8 cellular contexts compared by ENCODE assay signal in the genomic region with DNA sequence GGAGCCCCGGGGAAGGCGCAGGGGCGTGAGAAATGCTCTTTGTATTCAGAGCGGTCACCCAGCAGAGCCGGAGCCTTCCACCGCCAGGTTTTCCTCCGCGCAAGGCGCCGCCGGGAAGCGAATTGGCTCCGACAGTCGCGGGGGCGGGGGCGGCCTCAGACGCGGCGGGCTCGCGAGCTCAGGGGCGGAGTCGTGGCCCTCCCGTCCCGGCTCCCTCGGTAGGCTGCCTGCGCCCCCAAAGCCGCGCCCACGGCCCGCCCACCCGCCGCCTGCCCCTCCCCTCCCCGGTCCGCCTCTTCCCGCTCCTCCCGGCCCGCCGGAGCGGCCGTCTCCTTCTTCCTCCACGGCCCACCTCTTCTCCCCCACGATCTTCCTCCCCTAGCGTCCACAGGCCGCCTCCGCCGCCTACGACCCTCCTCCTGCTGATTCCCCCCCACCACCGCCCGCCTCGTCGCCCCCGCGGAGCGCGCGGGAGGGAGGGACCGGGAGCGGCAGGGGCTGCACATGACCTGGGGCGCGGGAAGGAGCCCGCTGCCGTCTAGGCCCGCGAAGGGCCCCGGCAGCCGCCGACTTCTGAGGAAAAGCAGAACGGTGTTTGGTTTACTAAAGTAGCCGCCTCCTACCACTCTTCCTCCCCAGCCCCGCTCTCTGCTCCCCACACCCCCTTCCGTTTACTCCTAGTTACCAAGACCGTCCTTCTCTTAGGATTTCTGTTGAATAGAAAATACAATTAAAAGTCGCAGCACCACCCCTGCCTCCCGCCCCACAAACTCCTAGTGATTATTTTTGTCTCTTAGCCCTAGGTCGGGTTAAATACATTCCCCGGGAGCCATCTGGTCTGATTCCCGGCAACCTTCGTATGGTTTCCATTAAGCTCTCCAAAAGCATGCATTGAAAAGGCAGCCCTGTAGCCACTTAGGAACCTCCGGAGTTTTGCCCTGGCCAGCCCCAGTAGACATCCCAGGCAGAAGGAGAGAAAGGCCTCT. TPM values are rescaled to one million over a fixed set of nuclear protein-coding genes. Genes with fewer than 3 reads are reported as not detected.
A peak's percentile ranks its signal among the peaks of the same experiment; 100 is the strongest.
DNase-seq lines count a peak whose midpoint lies in the region; ATAC-seq, FAIRE-seq and TF ChIP-seq lines count a peak whose summit lies in the region.

No MANE protein-coding gene starts in this region.

- no peaks in the 10 kb centered on the region for H3K27me3 ChIP-seq in AG04450 (ENCODE audit: control insufficient read depth, insufficient read depth, low read length)

- POLR2A ChIA-PET in AG04450 (lab: Yijun Ruan, JAX): interaction anchor here (0.6 to 1.5 kb wide), 7 partner anchors 17 to 319 kb away, joined by 3 to 4 read pairs (median 3); a partner anchor contains a TSS

- in situ Hi-C loops in GM18951 (cut with MboI; ENCODE audit: low sequenced_read_pairs, unreplicated experiment): no loop called here

- FAIRE-seq in kidney (lab: Jason Lieb, UNC): no peak

- H3K27ac ChIP-seq in AG04450 (ENCODE audit: low read depth, low read length): peak overlapping the region; percentile 100
- peak overlapping the region; percentile 97 to 98 for H3K27ac ChIP-seq in kidney (ENCODE audit: low read depth in 2 of 2, low read length in 2 of 2)

- H3K9ac ChIP-seq in kidney (ENCODE audit: low read length in 2 of 2): peak overlapping the region; percentile 55 to 70

- peak; percentile 86 for ATAC-seq in HG03175 (IDR thresholded peaks at IDR 0.05; ENCODE audit: unreplicated experiment)

- no peaks in the 10 kb centered on the region for H3K36me3 ChIP-seq in kidney (ENCODE audit: control insufficient read depth in 1 of 2, insufficient read depth in 2 of 2, low read length in 2 of 2)

- H3K4me1 ChIP-seq in kidney (ENCODE audit: control insufficient read depth in 1 of 2, insufficient read depth in 1 of 2, low read depth in 1 of 2, low read length in 2 of 2): peaks cover 24 to 26% of the 10 kb centered on the region in 2 donors

- intact Hi-C loops in kidney (cut with DNase I): no loop called here

- H3K9me3 ChIP-seq in AG04450 (ENCODE audit: control insufficient read depth, insufficient read depth, low read length): no peaks in the 10 kb centered on the region
- no peaks in the 10 kb centered on the region for H3K9me3 ChIP-seq in kidney (ENCODE audit: control insufficient read depth in 1 of 2, low read length in 2 of 2)

- TF ChIP-seq POLR2A in GM18951 (IDR thresholded peaks at IDR 0.05; ENCODE audit: extremely low read depth, insufficient read depth, insufficient read length): peak; percentile 55

- TF ChIP-seq CTCF in AG04450 (IDR thresholded peaks at IDR 0.05; ENCODE audit: low read depth, low read length): no peak
- no peak for TF ChIP-seq CTCF in kidney (IDR thresholded peaks at IDR 0.05; ENCODE audit: borderline replicate concordance, extremely low read depth, insufficient read depth)

- CTCF ChIA-PET in AG04450 (lab: Charles Lee): interaction anchor here (0.9 to 1.1 kb wide), 2 partner anchors 21 to 113 kb away, joined by 3 read pairs; no protein-coding TSS in a partner anchor

- H3K4me3 ChIP-seq in AG04450 (ENCODE audit: low read depth, low read length): peak overlapping the region; percentile 62
- H3K4me3 ChIP-seq in kidney (ENCODE audit: low read length in 2 of 2): peak overlapping the region; percentile 29 to 60

- peak; percentile 66 for DNase-seq in AG04450 (ENCODE audit: low read depth, low spot score)
- DNase-seq in NCI-H226: peak; percentile 86
- peak; percentile 73 for DNase-seq in activated CD4-positive, alpha-beta T cell treated with anti-CD3 and anti-CD28 coated beads for 1 hour
- peak; percentile 59 to 83 for DNase-seq in cerebellar nuclear complex (lab: John Stamatoyannopoulos, UW)
- DNase-seq in kidney: peak; percentile 98
- peak; percentile 66 to 83 (median 75) for DNase-seq in stimulated activated CD4-positive, alpha-beta T cell treated with anti-CD3 and anti-CD28 coated beads, Interleukin-12 subunit alpha, Interleukin-12 subunit beta, amount 100 ng/mL, for 48 hours (ENCODE audit: low read depth in 2 of 3, low spot score in 1 of 3)

RNA-seq across cellular contexts. Expression of a gene that starts 53.2 kb away (rescaled TPM):
- not detected in 2 replicates for polyA plus RNA-seq in AG04450 (2011; rRNA removed)
- not detected in 2 replicates for polyA minus RNA-seq in AG04450 (2011; rRNA and poly(A)+ RNA removed)
- total RNA-seq in kidney: not detected
- polyA plus RNA-seq in kidney (ENCODE audit: insufficient read depth, low read depth, low replicate concordance): not detected

Comparison
In these comparisons a context has a peak if more than half of its experiments do, and no peak if none do; other contexts are left out.
1. Peak in every context shown above with its lines: DNase-seq, ATAC-seq, H3K4me3 ChIP-seq and H3K27ac ChIP-seq.